ENCODE assay signal across 9 cellular contexts in the genomic region with DNA sequence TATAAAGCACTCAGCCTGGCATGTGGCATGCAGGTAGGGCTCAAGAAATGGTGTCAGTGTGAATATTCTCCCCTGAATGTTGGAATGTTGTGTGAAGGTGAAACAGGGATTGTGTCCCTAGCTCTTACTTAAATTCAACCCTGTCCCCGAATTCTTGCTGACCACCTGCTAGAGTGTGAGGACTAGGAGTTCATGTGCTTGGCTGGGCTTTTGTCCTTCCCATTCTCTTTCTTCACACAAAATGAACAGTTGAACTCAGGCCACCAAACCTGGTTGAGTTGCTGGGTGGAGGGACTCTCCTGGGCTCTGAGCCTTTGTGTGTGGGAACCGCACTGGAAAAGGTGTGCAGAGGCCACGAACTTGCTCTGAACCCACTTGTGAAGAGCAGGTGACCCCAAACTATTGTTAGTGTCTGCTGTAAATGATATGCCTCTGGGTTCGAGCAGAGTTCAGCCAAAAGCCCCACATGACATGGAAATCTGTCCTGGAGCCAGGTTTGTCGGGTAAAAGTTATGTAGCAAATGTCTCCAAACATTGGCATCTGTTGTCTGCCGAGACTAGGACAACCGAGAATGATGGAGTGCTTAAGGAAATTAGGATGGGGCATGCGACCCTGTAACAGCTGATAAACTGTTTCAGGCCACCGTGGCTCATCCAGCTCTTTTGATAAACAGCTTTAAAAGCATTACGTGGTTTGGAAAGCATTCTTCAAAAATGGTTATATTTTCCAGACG.
A peak's percentile ranks its signal among the peaks of the same experiment; 100 is the strongest.
DNase-seq lines count a peak whose midpoint lies in the region; ATAC-seq, FAIRE-seq and TF ChIP-seq lines count a peak whose summit lies in the region.
"Had no signal": no experiment of that assay in that cellular context is flagged by ENCODE, and none has a peak within 500 bp of the region (broad histone marks: within the 10 kb centered on the region; RNA-seq: fewer than 3 reads in every experiment).

No MANE protein-coding gene starts in this region.

- no peak for FAIRE-seq in small intestine (lab: Jason Lieb, UNC)

- no peaks in the 10 kb centered on the region for H3K9me3 Mint-ChIP-seq in activated B cell treated with CpG ODN at 0.5 μM for 24 hours

- peaks cover 77% of the 10 kb centered on the region for H3K4me1 Mint-ChIP-seq in activated B cell treated with CpG ODN at 0.5 μM for 24 hours

- H3K27ac Mint-ChIP-seq in activated B cell treated with CpG ODN at 0.5 μM for 24 hours, result peak overlapping the region; percentile 95

- in situ Hi-C loops in GM13976 (cut with MboI; ENCODE audit: low sequenced_read_pairs, unreplicated experiment), result no loop called here

- H3K36me3 ChIP-seq in small intestine (ENCODE audit: control insufficient read depth in 2 of 2, insufficient read depth in 2 of 2, low read length in 2 of 2), result no peaks in the 10 kb centered on the region

- TF ChIP-seq EP300 in Ishikawa (IDR thresholded peaks at IDR 0.05; ENCODE audit: borderline replicate concordance), result no peak

- ATAC-seq in activated B cell treated with CpG ODN at 0.5 μM for 24 hours (ENCODE audit: low read depth), result no peak
- ATAC-seq in right cardiac atrium, result peak; percentile 46 to 62
- ATAC-seq in GM19455 (IDR thresholded peaks at IDR 0.05; ENCODE audit: unreplicated experiment), result no peak

- H3K27ac ChIP-seq in right cardiac atrium (ENCODE audit: low read length), result peak overlapping the region; percentile 65
- peak overlapping the region; percentile 39 to 85 for H3K27ac ChIP-seq in small intestine (ENCODE audit: low read depth in 1 of 2, low read length in 1 of 2)

- H3K27me3 ChIP-seq in right cardiac atrium (ENCODE audit: control insufficient read depth, insufficient read depth) (no peaks in the 10 kb centered on the region), small intestine (ENCODE audit: control insufficient read depth in 2 of 2, insufficient read depth in 2 of 2, low read length in 2 of 2) (no peaks in the 10 kb centered on the region)

- POLR2A ChIA-PET in activated B cell treated with CpG ODN at 0.5 μM for 24 hours (lab: Charles Lee), result interaction anchor here (1.3 to 1.8 kb wide), 2 partner anchors 38 to 566 kb away, joined by 4 to 6 read pairs; no protein-coding TSS in a partner anchor

- H3K36me3 Mint-ChIP-seq in activated B cell treated with CpG ODN at 0.5 μM for 24 hours (ENCODE audit: low read depth), result peaks cover 9% of the 10 kb centered on the region

- H3K4me1 ChIP-seq in right cardiac atrium (ENCODE audit: control insufficient read depth, insufficient read depth, low read length), result peaks cover 32% of the 10 kb centered on the region
- peaks cover 18 to 34% of the 10 kb centered on the region in 2 donors for H3K4me1 ChIP-seq in small intestine (ENCODE audit: control insufficient read depth in 2 of 2, insufficient read depth in 1 of 2, low read depth in 1 of 2, low read length in 1 of 2)

- CTCF ChIA-PET in activated B cell treated with CpG ODN at 0.5 μM for 24 hours (lab: Charles Lee), result interaction anchor here (1.6 kb wide), 1 partner anchor 18 kb away, joined by 4 read pairs; no protein-coding TSS in a partner anchor

- intact Hi-C loops in activated B cell treated with CpG ODN at 0.5 μM for 24 hours (cut with micrococcal nuclease), result loop anchor here (2.0 kb wide), 1 partner anchor 145 kb away; a partner anchor contains a TSS
- intact Hi-C loops in right cardiac atrium (cut with DNase I), result loop anchor here in 2 of 4 donors (10.0 kb wide), 2 partner anchors 139 to 141 kb away; a partner anchor contains a TSS

- WGBS in right cardiac atrium, result 35% methylated on average over 11 of the region's 11 CpGs
- 67 to 92% (median 77%) methylated on average over 11 of the region's 11 CpGs for WGBS in small intestine, 3 donors

- TF ChIP-seq RAD21 in Ishikawa (IDR thresholded peaks at IDR 0.05; ENCODE audit: low read depth), result no peak

- DNase-seq in activated B cell treated with CpG ODN at 0.5 μM for 24 hours (no peak), right cardiac atrium (peak in 2 of 3 donors; percentile 36 to 61), small intestine (no peak), GM13976 (ENCODE audit: low spot score) (no peak), MV-4-11 (lab: John Stamatoyannopoulos, UW) (no peak)
- DNase-seq: amygdala, NCI-H1417 treated with DMSO at 0.1 percent for 48 hours had no signal

- H3K4me3 ChIP-seq in right cardiac atrium (ENCODE audit: low read length) (no peak overlapping the region), small intestine (ENCODE audit: low read depth in 1 of 2, low read length in 2 of 2) (no peak overlapping the region)

- H3K27me3 Mint-ChIP-seq in activated B cell treated with CpG ODN at 0.5 μM for 24 hours, result no peaks in the 10 kb centered on the region

- TF ChIP-seq CTCF in activated B cell treated with CpG ODN at 0.5 μM for 24 hours (IDR thresholded peaks at IDR 0.05) (no peak), GM13976 (IDR thresholded peaks at IDR 0.05; ENCODE audit: borderline replicate concordance, control extremely low read depth, extremely low read depth, insufficient read depth, missing control alignments) (no peak)

- peak overlapping the region; percentile 73 for H3K4me3 Mint-ChIP-seq in activated B cell treated with CpG ODN at 0.5 μM for 24 hours

- H3K9me3 ChIP-seq in right cardiac atrium (ENCODE audit: control insufficient read depth, low read length) (no peaks in the 10 kb centered on the region), small intestine (ENCODE audit: control insufficient read depth, low read depth) (no peaks in the 10 kb centered on the region)

TF ChIP-seq in Ishikawa, 13 proteins besides CTCF, POLR2A, EP300 and RAD21:
- TF ChIP-seq TEAD4 (IDR thresholded peaks at IDR 0.05) (no peak), NFIC (IDR thresholded peaks at IDR 0.05) (peak; percentile 30; the same call in 1 of the 2 replicates), TAF1 (IDR thresholded peaks at IDR 0.05; ENCODE audit: low read depth) (no peak)
- TF ChIP-seq, protein P1, sequence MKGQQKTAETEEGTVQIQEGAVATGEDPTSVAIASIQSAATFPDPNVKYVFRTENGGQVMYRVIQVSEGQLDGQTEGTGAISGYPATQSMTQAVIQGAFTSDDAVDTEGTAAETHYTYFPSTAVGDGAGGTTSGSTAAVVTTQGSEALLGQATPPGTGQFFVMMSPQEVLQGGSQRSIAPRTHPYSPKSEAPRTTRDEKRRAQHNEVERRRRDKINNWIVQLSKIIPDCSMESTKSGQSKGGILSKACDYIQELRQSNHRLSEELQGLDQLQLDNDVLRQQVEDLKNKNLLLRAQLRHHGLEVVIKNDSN (IDR thresholded peaks at IDR 0.05), result no peak

Comparison
In these comparisons a context has a peak if more than half of its experiments do, and no peak if none do; other contexts are left out.
1. ATAC-seq: peak in right cardiac atrium (2 of 2); none in activated B cell treated with CpG ODN at 0.5 μM for 24 hours (single experiment) and GM19455 (single experiment).
2. DNase-seq: peak in right cardiac atrium (2 of 3); none in activated B cell treated with CpG ODN at 0.5 μM for 24 hours (single experiment), small intestine (single experiment), GM13976 (single experiment) and MV-4-11 (single experiment).